In the genomic region with DNA sequence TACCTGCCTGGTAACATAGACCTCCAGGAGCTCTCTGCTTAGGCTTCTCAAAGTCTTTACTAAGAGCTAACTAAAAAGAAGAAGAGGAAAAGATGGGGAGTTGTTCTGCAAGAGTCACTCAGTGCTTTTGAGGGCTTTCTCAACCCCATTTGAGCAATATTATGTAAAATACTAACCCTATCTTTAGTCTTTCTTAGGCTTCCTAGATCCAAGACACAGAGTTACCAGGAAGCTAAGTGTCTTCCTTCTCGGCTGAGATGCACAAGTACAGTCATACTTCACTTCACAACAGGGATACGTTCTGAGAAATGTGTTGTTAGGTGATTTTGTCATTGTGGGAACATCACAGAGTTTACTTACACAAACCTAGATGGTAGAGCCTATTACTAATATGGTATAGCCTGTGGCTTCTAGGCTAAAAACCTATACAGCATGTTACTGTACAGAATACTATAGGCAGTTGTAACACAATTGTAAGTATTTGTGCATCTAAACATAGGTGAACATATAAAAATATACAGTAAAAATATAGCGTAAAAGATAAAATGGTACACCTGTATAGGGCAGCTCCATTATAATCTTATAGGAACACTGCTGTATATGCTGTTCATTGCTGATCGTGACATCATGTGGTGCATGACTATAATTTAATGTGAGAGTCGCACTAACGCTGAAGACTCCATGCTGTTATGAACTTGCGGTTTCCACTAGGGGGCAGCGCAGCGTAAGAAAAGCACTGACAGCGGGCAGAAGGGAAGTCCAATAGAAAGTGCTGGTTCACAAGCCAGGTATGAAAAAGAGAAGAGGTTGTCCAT, we compare ENCODE assay signal across 8 cellular contexts. TPM values are rescaled to one million over a fixed set of nuclear protein-coding genes. Genes with fewer than 3 reads are reported as not detected.
DNase-seq lines count a peak whose midpoint lies in the region; ATAC-seq and TF ChIP-seq lines count a peak whose summit lies in the region.

No MANE protein-coding gene starts in this region.

- no peaks in the 10 kb centered on the region for H3K79me2 ChIP-seq in DOHH2 (ENCODE audit: control insufficient read depth, low read length)
- no peaks in the 10 kb centered on the region for H3K79me2 ChIP-seq in GM23248 (ENCODE audit: insufficient read depth)

- H2AFZ ChIP-seq in GM23248 = no peak overlapping the region
- H2AFZ ChIP-seq in neuronal stem cell (ENCODE audit: low read length) = no peak overlapping the region

- H3K4me1 Mint-ChIP-seq in activated T-cell treated with anti-CD3 and anti-CD28 coated beads, Interleukin-2, amount 50 U/mL, for 72 hours (ENCODE audit: low read depth) = peaks cover 32% of the 10 kb centered on the region

- peak; percentile 83 for ATAC-seq in activated T-cell treated with anti-CD3 and anti-CD28 coated beads, Interleukin-2, amount 50 U/mL, for 72 hours (replicated peaks in 1 of 2)

- no peak overlapping the region for H3K14ac ChIP-seq in neuronal stem cell (ENCODE audit: low read length)

- H3K9ac ChIP-seq in GM23248 (no peak overlapping the region), neuronal stem cell (ENCODE audit: low read depth, low read length, poor library complexity) (no peak overlapping the region)

- H3K27ac ChIP-seq in DOHH2 (ENCODE audit: low read depth, low read length) (no peak overlapping the region), GM23248 (no peak overlapping the region), neuronal stem cell (replicated peaks; ENCODE audit: low read length) (no peak overlapping the region), substantia nigra (ENCODE audit: low read depth, low read length, poor library complexity, severe bottlenecking) (no peak overlapping the region)

- 19 to 22% methylated on average over 10 of the region's 10 CpGs for WGBS in GM23248 (ENCODE audit: low coverage in 1 of 2, low lambda C conversion rate in 2 of 2, missing lambda C conversion rate in 2 of 2), 2 experiments
- no CpG with 5 or more reads among the region's 10 CpGs for WGBS in neuronal stem cell (ENCODE audit: extremely low coverage in 2 of 2, insufficient read length in 2 of 2, insufficient replicate concordance in 1 of 2), 2 donors

- H2AK5ac ChIP-seq in neuronal stem cell (ENCODE audit: low read depth, low read length) = no peak overlapping the region

- H3K4ac ChIP-seq in neuronal stem cell (ENCODE audit: low read length) = no peak overlapping the region

- no peak overlapping the region for H3K18ac ChIP-seq in neuronal stem cell (ENCODE audit: low read length)

- H4K91ac ChIP-seq in neuronal stem cell (ENCODE audit: low read depth, low read length, poor library complexity) = no peak overlapping the region

- H3K23ac ChIP-seq in neuronal stem cell (ENCODE audit: low read depth, low read length, poor library complexity) = no peak overlapping the region

- H3K4me3 ChIP-seq in DOHH2 (ENCODE audit: low read length) (no peak overlapping the region), GM23248 (no peak overlapping the region), fibroblast of pulmonary artery (replicated peaks; ENCODE audit: low read depth, low read length) (no peak overlapping the region), neuronal stem cell (ENCODE audit: low read length in 2 of 2) (no peak overlapping the region)

- no peak overlapping the region for H2BK5ac ChIP-seq in neuronal stem cell (ENCODE audit: low read length)

- no peaks in the 10 kb centered on the region for H3K79me1 ChIP-seq in neuronal stem cell (ENCODE audit: low read depth, low read length)

- H3K9me2 ChIP-seq in DOHH2 (replicated peaks; ENCODE audit: control insufficient read depth, low read length) (no peaks in the 10 kb centered on the region), GM23248 (ENCODE audit: insufficient read depth) (no peaks in the 10 kb centered on the region)

- DNase-seq in GM23248 (peak; percentile 90), RKO (ENCODE audit: low spot score) (peak; percentile 89), fibroblast of pulmonary artery (ENCODE audit: low read depth) (peak; percentile 92), neuronal stem cell (ENCODE audit: low spot score) (peak; percentile 76), substantia nigra (lab: John Stamatoyannopoulos, UW) (peak in 47 of 49 donors; percentile 0 to 84 (median 61))
- DNase-seq in activated T-cell treated with anti-CD3 and anti-CD28 coated beads, Interleukin-2, amount 50 U/mL, for 72 hours = peak; percentile 86 to 88

- no peak overlapping the region for H2BK15ac ChIP-seq in neuronal stem cell (ENCODE audit: low read length)

- H2BK12ac ChIP-seq in neuronal stem cell (ENCODE audit: low read length) = no peak overlapping the region

- no peak overlapping the region for H3K4me2 ChIP-seq in DOHH2 (ENCODE audit: low read length)
- H3K4me2 ChIP-seq in GM23248 (ENCODE audit: unreplicated experiment) = no peak overlapping the region
- H3K4me2 ChIP-seq in neuronal stem cell (ENCODE audit: insufficient read depth, low read length, poor library complexity, severe bottlenecking) = no peak overlapping the region

- H3K9me3 Mint-ChIP-seq in activated T-cell treated with anti-CD3 and anti-CD28 coated beads, Interleukin-2, amount 50 U/mL, for 72 hours = peaks cover 0 to 1% of the 10 kb centered on the region in 2 donors

- H3K9me3 ChIP-seq in DOHH2 (ENCODE audit: control insufficient read depth, insufficient read depth, low read length) (no peaks in the 10 kb centered on the region), GM23248 (ENCODE audit: low read depth) (no peaks in the 10 kb centered on the region), neuronal stem cell (replicated peaks in 1 of 2; ENCODE audit: control insufficient read depth in 2 of 2, insufficient read depth in 1 of 2, low read depth in 1 of 2, low read length in 2 of 2) (no peaks in the 10 kb centered on the region)

- no peaks in the 10 kb centered on the region for H3K27me3 Mint-ChIP-seq in activated T-cell treated with anti-CD3 and anti-CD28 coated beads, Interleukin-2, amount 50 U/mL, for 72 hours (ENCODE audit: low read depth)

- TF ChIP-seq CTCF in DOHH2 (IDR thresholded peaks at IDR 0.05; ENCODE audit: low read depth, low read length, poor library complexity, severe bottlenecking) (peak; percentile 80), LNCAP (IDR thresholded peaks at IDR 0.05) (peak; percentile 60), fibroblast of pulmonary artery (IDR thresholded peaks at IDR 0.05; ENCODE audit: low read length, missing control alignments) (peak; percentile 86)

- H3F3A ChIP-seq in DOHH2 (ENCODE audit: control insufficient read depth, insufficient read depth) = no peaks in the 10 kb centered on the region
- H3F3A ChIP-seq in GM23248 (ENCODE audit: insufficient read depth) = no peaks in the 10 kb centered on the region

- H3K4me1 ChIP-seq in DOHH2 (ENCODE audit: control insufficient read depth, low read length) = peaks cover 10% of the 10 kb centered on the region; the same call in 1 of the 2 replicates
- no peaks in the 10 kb centered on the region for H3K4me1 ChIP-seq in GM23248 (ENCODE audit: insufficient read depth)
- H3K4me1 ChIP-seq in neuronal stem cell (ENCODE audit: control insufficient read depth in 2 of 2, insufficient read depth in 1 of 2, low read depth in 1 of 2, low read length in 2 of 2) = no peaks in the 10 kb centered on the region

- H3K36me3 ChIP-seq in DOHH2 (ENCODE audit: control insufficient read depth, low read length) (no peaks in the 10 kb centered on the region), GM23248 (ENCODE audit: low read depth) (no peaks in the 10 kb centered on the region), neuronal stem cell (replicated peaks in 1 of 2; ENCODE audit: control insufficient read depth in 2 of 2, insufficient read depth in 2 of 2, low read length in 2 of 2) (no peaks in the 10 kb centered on the region)

- in situ Hi-C loops in GM23248 (cut with MboI) = loop anchor here (5.0 to 10.0 kb wide), 2 partner anchors 102 to 379 kb away; no protein-coding TSS in a partner anchor

- peaks cover 11% of the 10 kb centered on the region for H3K27me3 ChIP-seq in DOHH2 (ENCODE audit: control insufficient read depth, low read length)
- no peaks in the 10 kb centered on the region for H3K27me3 ChIP-seq in GM23248 (replicated peaks; ENCODE audit: insufficient read depth)
- H3K27me3 ChIP-seq in neuronal stem cell (ENCODE audit: control insufficient read depth in 3 of 3, insufficient read depth in 3 of 3, low read depth in 1 of 3, low read length in 3 of 3) = peaks cover 0 to 15% (median 0%) of the 10 kb centered on the region in 3 experiments

- no peak overlapping the region for H4K8ac ChIP-seq in neuronal stem cell (ENCODE audit: low read depth, low read length)

- H3K27ac Mint-ChIP-seq in activated T-cell treated with anti-CD3 and anti-CD28 coated beads, Interleukin-2, amount 50 U/mL, for 72 hours = no peak overlapping the region

- H3K4me3 Mint-ChIP-seq in activated T-cell treated with anti-CD3 and anti-CD28 coated beads, Interleukin-2, amount 50 U/mL, for 72 hours = no peak overlapping the region

- H3K36me3 Mint-ChIP-seq in activated T-cell treated with anti-CD3 and anti-CD28 coated beads, Interleukin-2, amount 50 U/mL, for 72 hours (ENCODE audit: insufficient read depth in 2 of 2) = no peaks in the 10 kb centered on the region

- H2BK120ac ChIP-seq in neuronal stem cell (ENCODE audit: low read depth, low read length) = no peak overlapping the region

- H4K20me1 ChIP-seq in DOHH2 (ENCODE audit: control insufficient read depth, insufficient read depth, low read depth, low read length) (no peaks in the 10 kb centered on the region), GM23248 (ENCODE audit: insufficient read depth) (no peaks in the 10 kb centered on the region)

RNA-seq across cellular contexts. Expression of gene ANKRD22, which starts 16.3 kb away (rescaled TPM):
- 0.22 TPM in 1 of 2 replicates, not detected in the other for total RNA-seq in GM23248 (2014; rRNA removed; shearing (Covaris generic))
- polyA plus RNA-seq in GM23248 (2016; fragmentation: Nextera tagmentation; extraction: Ambion mirVana) = not detected in 2 replicates
- under 1 TPM; 0.24 to 0.65 TPM for total RNA-seq in activated T-cell treated with anti-CD3 and anti-CD28 coated beads, Interleukin-2, amount 50 U/mL, for 72 hours
- not detected for polyA plus RNA-seq in neuronal stem cell (2013, experiment 1 of 2)
- not detected for polyA plus RNA-seq in neuronal stem cell (2013, experiment 2 of 2)

RNA-seq across cellular contexts. Expression of gene LIPM, which starts 32.8 kb away (rescaled TPM):
- total RNA-seq in GM23248 (2014; rRNA removed; shearing (Covaris generic)) = not detected in 2 replicates
- polyA plus RNA-seq in GM23248 (2016; fragmentation: Nextera tagmentation; extraction: Ambion mirVana) = not detected in 2 replicates
- not detected for total RNA-seq in activated T-cell treated with anti-CD3 and anti-CD28 coated beads, Interleukin-2, amount 50 U/mL, for 72 hours
- not detected for polyA plus RNA-seq in neuronal stem cell (2013, experiment 1 of 2)
- not detected for polyA plus RNA-seq in neuronal stem cell (2013, experiment 2 of 2)

RNA-seq across cellular contexts. Expression of gene STAMBPL1, which starts 44.7 kb away (rescaled TPM):
- total RNA-seq in GM23248 (2014; rRNA removed; shearing (Covaris generic)) = 22.4 and 23.9 TPM in 2 replicates
- 13.3 and 15.1 TPM in 2 replicates for polyA plus RNA-seq in GM23248 (2016; fragmentation: Nextera tagmentation; extraction: Ambion mirVana)
- 10 to 100 TPM; 28.2 to 39.9 TPM for total RNA-seq in activated T-cell treated with anti-CD3 and anti-CD28 coated beads, Interleukin-2, amount 50 U/mL, for 72 hours
- 0.82 TPM for polyA plus RNA-seq in neuronal stem cell (2013, experiment 1 of 2)
- 0.61 TPM for polyA plus RNA-seq in neuronal stem cell (2013, experiment 2 of 2)
